In the genomic region with DNA sequence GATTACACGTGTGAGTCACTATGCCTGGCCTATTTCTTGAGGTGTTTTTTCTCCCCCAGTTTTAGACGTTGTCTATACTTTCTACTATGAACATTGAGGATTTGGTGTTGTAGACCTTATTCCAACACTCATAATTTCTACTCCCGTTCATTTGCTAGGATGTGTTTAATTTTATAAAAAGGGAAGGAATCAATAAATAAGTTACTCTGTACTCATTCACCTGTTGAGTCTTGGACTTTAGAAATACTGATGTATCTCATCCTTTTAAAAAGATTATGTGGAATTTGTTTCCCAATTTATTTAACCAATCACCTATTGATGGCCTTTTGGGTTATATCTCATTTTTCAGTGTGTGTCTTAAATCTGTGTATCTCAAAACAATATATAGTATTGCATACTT, we compare ENCODE assay signal across 18 cellular contexts. TPM values are rescaled to one million over a fixed set of nuclear protein-coding genes. Genes with fewer than 3 reads are reported as not detected.
DNase-seq lines count a peak whose midpoint lies in the region; ATAC-seq and TF ChIP-seq lines count a peak whose summit lies in the region.
"Had no signal": no experiment of that assay in that cellular context is flagged by ENCODE, and none has a peak within 500 bp of the region (broad histone marks: within the 10 kb centered on the region; RNA-seq: fewer than 3 reads in every experiment).

No MANE protein-coding gene starts in this region.

- no peak for ATAC-seq in SK-N-SH treated with all-trans-retinoic acid at 6 μM for 48 hours
- ATAC-seq in HCT116 = no peak
- ATAC-seq in naive thymus-derived CD4-positive, alpha-beta T cell = no peak
- no peak for ATAC-seq in GM19395 (IDR thresholded peaks at IDR 0.05; ENCODE audit: unreplicated experiment)
- ATAC-seq: psoas muscle had no signal

- intact Hi-C loops in HCT116 (cut with micrococcal nuclease) = no loop called here
- intact Hi-C loops in activated T-helper 2 cell treated with anti-CD3 and anti-CD28 coated beads, Interferon-gamma antibody, Interleukin-2, Interleukin-4, amounts not matched to agents 10 μg/mL and 5 μg/mL and 100 μg/mL, durations not matched to agents 14 hours and 24 hours and 36 hours (cut with micrococcal nuclease) = no loop called here
- intact Hi-C loops in naive thymus-derived CD4-positive, alpha-beta T cell (cut with micrococcal nuclease) = loop anchor here in 1 of 2 donors (1.0 kb wide), 1 partner anchor 7 kb away; no protein-coding TSS in a partner anchor

- H3K27ac Mint-ChIP-seq in activated T-helper 2 cell treated with anti-CD3 and anti-CD28 coated beads, Interferon-gamma antibody, Interleukin-2, Interleukin-4, amounts not matched to agents 10 μg/mL and 5 μg/mL and 100 μg/mL, durations not matched to agents 14 hours and 24 hours and 36 hours = no peak overlapping the region
- H3K27ac Mint-ChIP-seq in naive thymus-derived CD4-positive, alpha-beta T cell = peak overlapping the region in 4 of 9 donors; percentile 32 to 46 (median 38)
- H3K27ac Mint-ChIP-seq: activated naive CD8-positive, alpha-beta T cell treated with anti-CD3 and anti-CD28 coated beads for 36 hours had no signal

- no peak overlapping the region for H2AFZ ChIP-seq in SK-N-SH (ENCODE audit: low read depth)
- H2AFZ ChIP-seq in HCT116 (ENCODE audit: low read depth, low read length, poor library complexity, severe bottlenecking) = no peak overlapping the region

- H3K4me3 ChIP-seq in SK-N-SH (ENCODE audit: low read depth in 2 of 2, low read length in 1 of 2) = no peak overlapping the region
- H3K4me3 ChIP-seq in HCT116 (replicated peaks in 1 of 2; ENCODE audit: low read depth in 1 of 2, low read length in 2 of 2) = peak overlapping the region; percentile 1 to 37
- H3K4me3 ChIP-seq in naive thymus-derived CD4-positive, alpha-beta T cell (ENCODE audit: low read length) = no peak overlapping the region
- H3K4me3 ChIP-seq: psoas muscle, stomach had no signal

- H3K9me2 ChIP-seq in SK-N-SH (no peaks in the 10 kb centered on the region), HCT116 (ENCODE audit: insufficient read depth) (no peaks in the 10 kb centered on the region)

- TF ChIP-seq CTCF in SK-N-SH (IDR thresholded peaks at IDR 0.05) = no peak
- TF ChIP-seq CTCF in HCT116 (IDR thresholded peaks at IDR 0.05 in 2 of 3, conservative IDR thresholded peaks at IDR 0.05 in 1 of 3; ENCODE audit: borderline replicate concordance in 1 of 3, insufficient read depth in 1 of 3, low read depth in 2 of 3, low read length in 2 of 3) = no peak

- H3K36me3 ChIP-seq in SK-N-SH (replicated peaks in 1 of 2; ENCODE audit: control insufficient read depth in 1 of 2, insufficient read depth in 2 of 2, low read length in 1 of 2) (peaks cover 5 to 45% of the 10 kb centered on the region in 2 experiments), HCT116 (ENCODE audit: control insufficient read depth in 1 of 2, insufficient read depth in 2 of 2, low read length in 2 of 2) (peaks cover 4 to 10% of the 10 kb centered on the region in 2 experiments; a peak in 2 of 4 replicates)
- peaks cover 0 to 15% (median 0%) of the 10 kb centered on the region in 3 experiments for H3K36me3 ChIP-seq in naive thymus-derived CD4-positive, alpha-beta T cell (ENCODE audit: control insufficient read depth in 2 of 3, insufficient read depth in 3 of 3, low read length in 3 of 3)

- TF ChIP-seq RAD21 in SK-N-SH (IDR thresholded peaks at IDR 0.05; ENCODE audit: low read length) = no peak
- TF ChIP-seq RAD21 in HCT116 (IDR thresholded peaks at IDR 0.05; ENCODE audit: low read depth) = no peak

- no peaks in the 10 kb centered on the region for H3K27me3 Mint-ChIP-seq in activated T-helper 2 cell treated with anti-CD3 and anti-CD28 coated beads, Interferon-gamma antibody, Interleukin-2, Interleukin-4, amounts not matched to agents 10 μg/mL and 5 μg/mL and 100 μg/mL, durations not matched to agents 14 hours and 24 hours and 36 hours (ENCODE audit: low read depth)
- H3K27me3 Mint-ChIP-seq in naive thymus-derived CD4-positive, alpha-beta T cell = no peaks in the 10 kb centered on the region
- H3K27me3 Mint-ChIP-seq: activated naive CD8-positive, alpha-beta T cell treated with anti-CD3 and anti-CD28 coated beads for 36 hours had no signal

- H3K79me2 ChIP-seq in SK-N-SH (ENCODE audit: insufficient read depth) = peaks cover 75% of the 10 kb centered on the region
- peaks cover 78% of the 10 kb centered on the region for H3K79me2 ChIP-seq in HCT116 (ENCODE audit: insufficient read depth, low read length)

- H3F3A ChIP-seq in SK-N-SH (replicated peaks; ENCODE audit: insufficient read depth) = peaks cover 25% of the 10 kb centered on the region

- H3K4me1 ChIP-seq in SK-N-SH (ENCODE audit: control insufficient read depth in 1 of 2, insufficient read depth in 2 of 2, low read depth in 1 of 2, low read length in 1 of 2) = peaks cover 4 to 6% of the 10 kb centered on the region in 2 experiments; a peak in 2 of 4 replicates
- peaks cover 34 to 65% of the 10 kb centered on the region in 2 experiments for H3K4me1 ChIP-seq in HCT116 (ENCODE audit: control insufficient read depth in 1 of 2, insufficient read depth in 2 of 2, low read length in 2 of 2)
- H3K4me1 ChIP-seq in naive thymus-derived CD4-positive, alpha-beta T cell (ENCODE audit: control insufficient read depth in 2 of 2, insufficient read depth in 2 of 2, low read length in 2 of 2) = peaks cover 11 to 16% of the 10 kb centered on the region in 2 donors

- CTCF ChIA-PET in SK-N-SH (lab: Yijun Ruan, JAX) (no interaction called here), HCT116 (lab: Charles Lee) (no interaction called here)
- CTCF ChIA-PET in naive thymus-derived CD4-positive, alpha-beta T cell (lab: Charles Lee) = no interaction called here

- RAD21 ChIA-PET in HCT116 (lab: Charles Lee; ENCODE audit: low non-redundant PET in 1 of 2, low total read pairs in 2 of 2, uncharacterized antibody in 2 of 2, unreplicated experiment in 2 of 2) = no interaction called here

- H4K20me1 ChIP-seq in SK-N-SH (ENCODE audit: insufficient read depth) (no peaks in the 10 kb centered on the region), HCT116 (ENCODE audit: insufficient read depth) (peaks cover 7% of the 10 kb centered on the region; the same call in 1 of the 2 replicates)

- H3K9ac ChIP-seq in SK-N-SH (no peak overlapping the region), HCT116 (ENCODE audit: low read length) (peak overlapping the region; percentile 30)

- BruUV-seq in HCT116 (replicated peaks; lab: Mats Ljungman, UMichigan) = no TSS peak

- H3K27me3 ChIP-seq in SK-N-SH (ENCODE audit: insufficient read depth) = no peaks in the 10 kb centered on the region
- H3K27me3 ChIP-seq in HCT116 (ENCODE audit: insufficient read depth, low read length) = no peaks in the 10 kb centered on the region
- no peaks in the 10 kb centered on the region for H3K27me3 ChIP-seq in naive thymus-derived CD4-positive, alpha-beta T cell (ENCODE audit: control insufficient read depth in 2 of 2, insufficient read depth in 2 of 2, low read length in 2 of 2)
- H3K27me3 ChIP-seq: stomach had no signal

- 83% methylated on average over 3 of the region's 3 CpGs for WGBS in SK-N-SH (ENCODE audit: low lambda C conversion rate)

- TF ChIP-seq EP300 in SK-N-SH (IDR thresholded peaks at IDR 0.05; ENCODE audit: borderline replicate concordance in 1 of 2, low read depth in 1 of 2, low read length in 1 of 2) = no peak

- POLR2A ChIA-PET in SK-N-SH (lab: Yijun Ruan, JAX) = no interaction called here
- POLR2A ChIA-PET in HCT116 (lab: Charles Lee) = no interaction called here
- POLR2A ChIA-PET in naive thymus-derived CD4-positive, alpha-beta T cell (lab: Charles Lee) = no interaction called here

- H3K36me3 Mint-ChIP-seq in activated T-helper 2 cell treated with anti-CD3 and anti-CD28 coated beads, Interferon-gamma antibody, Interleukin-2, Interleukin-4, amounts not matched to agents 10 μg/mL and 5 μg/mL and 100 μg/mL, durations not matched to agents 14 hours and 24 hours and 36 hours (ENCODE audit: low read depth) = peaks cover 50% of the 10 kb centered on the region
- peaks cover 4 to 41% (median 34%) of the 10 kb centered on the region in 5 donors for H3K36me3 Mint-ChIP-seq in naive thymus-derived CD4-positive, alpha-beta T cell

- peaks cover 40% of the 10 kb centered on the region for H3K4me1 Mint-ChIP-seq in activated T-helper 2 cell treated with anti-CD3 and anti-CD28 coated beads, Interferon-gamma antibody, Interleukin-2, Interleukin-4, amounts not matched to agents 10 μg/mL and 5 μg/mL and 100 μg/mL, durations not matched to agents 14 hours and 24 hours and 36 hours (ENCODE audit: low read depth)
- peaks cover 42 to 78% (median 62%) of the 10 kb centered on the region in 7 donors for H3K4me1 Mint-ChIP-seq in naive thymus-derived CD4-positive, alpha-beta T cell

- H3K4me3 Mint-ChIP-seq in activated T-helper 2 cell treated with anti-CD3 and anti-CD28 coated beads, Interferon-gamma antibody, Interleukin-2, Interleukin-4, amounts not matched to agents 10 μg/mL and 5 μg/mL and 100 μg/mL, durations not matched to agents 14 hours and 24 hours and 36 hours (ENCODE audit: low read depth) = peak overlapping the region; percentile 40
- peak overlapping the region in 9 of 10 donors; percentile 13 to 90 (median 80) for H3K4me3 Mint-ChIP-seq in naive thymus-derived CD4-positive, alpha-beta T cell
- H3K4me3 Mint-ChIP-seq: activated naive CD8-positive, alpha-beta T cell treated with anti-CD3 and anti-CD28 coated beads for 36 hours had no signal

- H3K9me3 Mint-ChIP-seq in activated T-helper 2 cell treated with anti-CD3 and anti-CD28 coated beads, Interferon-gamma antibody, Interleukin-2, Interleukin-4, amounts not matched to agents 10 μg/mL and 5 μg/mL and 100 μg/mL, durations not matched to agents 14 hours and 24 hours and 36 hours = no peaks in the 10 kb centered on the region
- peaks cover 0 to 2% (median 0%) of the 10 kb centered on the region in 11 donors for H3K9me3 Mint-ChIP-seq in naive thymus-derived CD4-positive, alpha-beta T cell
- H3K9me3 Mint-ChIP-seq: activated naive CD8-positive, alpha-beta T cell treated with anti-CD3 and anti-CD28 coated beads for 36 hours had no signal

- H3K9me3 ChIP-seq in SK-N-SH (no peaks in the 10 kb centered on the region), HCT116 (ENCODE audit: control insufficient read depth in 1 of 2, insufficient read depth in 1 of 2, low read depth in 1 of 2, low read length in 2 of 2) (no peaks in the 10 kb centered on the region)
- no peaks in the 10 kb centered on the region for H3K9me3 ChIP-seq in naive thymus-derived CD4-positive, alpha-beta T cell (ENCODE audit: control insufficient read depth in 2 of 3, low read length in 3 of 3)
- H3K9me3 ChIP-seq: psoas muscle, stomach had no signal

- DNase-seq in SK-N-SH (no peak), HCT116 (ENCODE audit: low read depth, low spot score) (no peak), NCI-H128 (lab: John Stamatoyannopoulos, UW; ENCODE audit: unreplicated experiment) (no peak), NCI-H446 treated with DMSO at 0.1 percent for 48 hours (lab: John Stamatoyannopoulos, UW) (no peak)
- DNase-seq in activated T-helper 2 cell treated with anti-CD3 and anti-CD28 coated beads, Interferon-gamma antibody, Interleukin-2, Interleukin-4, amounts not matched to agents 10 μg/mL and 5 μg/mL and 100 μg/mL, durations not matched to agents 14 hours and 24 hours and 36 hours (ENCODE audit: low spot score) = no peak
- no peak for DNase-seq in naive thymus-derived CD4-positive, alpha-beta T cell
- DNase-seq: activated CD4-positive, alpha-beta T cell treated with anti-CD3 and anti-CD28 coated beads for 1 hour; activated CD8-positive, alpha-beta memory T cell treated with anti-CD3 and anti-CD28 coated beads, Interleukin-2, amount 50 U/mL, for 48 hours; activated naive CD8-positive, alpha-beta T cell treated with anti-CD3 and anti-CD28 coated beads for 36 hours; EL; KBM-7; NCI-H1417; psoas muscle; stomach had no signal

- no peak for TF ChIP-seq POLR2A in HCT116 (IDR thresholded peaks at IDR 0.05; ENCODE audit: borderline replicate concordance, extremely low read depth, insufficient read depth, insufficient read length)

- H3K27ac ChIP-seq in SK-N-SH (ENCODE audit: low read depth in 2 of 2, low read length in 1 of 2) (peak overlapping the region in 1 of 2 experiments; percentile 90; a peak in 2 of 4 replicates), HCT116 (ENCODE audit: low read depth, low read length) (peak overlapping the region; percentile 90)
- H3K27ac ChIP-seq in naive thymus-derived CD4-positive, alpha-beta T cell (ENCODE audit: low read depth, low read length) = no peak overlapping the region
- H3K27ac ChIP-seq: 22Rv1, HL-60, psoas muscle, stomach had no signal

- peak overlapping the region; percentile 50 for H3K4me2 ChIP-seq in SK-N-SH
- H3K4me2 ChIP-seq in HCT116 (ENCODE audit: low read length) = peak overlapping the region; percentile 78

RNA-seq across cellular contexts. Expression of a gene that starts 3.2 kb away (rescaled TPM):
- 44.2 and 62.1 TPM in 2 replicates for polyA plus RNA-seq in SK-N-SH (2012; rRNA removed)
- 71.0 and 91.6 TPM in 2 replicates for polyA plus RNA-seq in SK-N-SH (2012; cell fraction: cytosol; rRNA removed)
- 14.1 and 41.0 TPM in 2 replicates for polyA plus RNA-seq in SK-N-SH (2012; cell fraction: nucleus; rRNA removed)
- 67.0 TPM for total RNA-seq in HCT116 (2021; ENCODE audit: unreplicated experiment)
- 59.9 and 63.8 TPM in 2 replicates for polyA plus RNA-seq in HCT116 (2012)
- 46.0 and 49.4 TPM in 2 replicates for total RNA-seq in activated T-helper 2 cell treated with anti-CD3 and anti-CD28 coated beads, Interferon-gamma antibody, Interleukin-2, Interleukin-4, amounts not matched to agents 10 μg/mL and 5 μg/mL and 100 μg/mL, durations not matched to agents 14 hours and 24 hours and 36 hours
- total RNA-seq in naive thymus-derived CD4-positive, alpha-beta T cell = 10 to 100 TPM; 18.2 to 28.9 (median 21.8) TPM
- polyA plus RNA-seq in naive thymus-derived CD4-positive, alpha-beta T cell = 10 to 100 TPM; 19.7 to 24.7 TPM

RNA-seq across cellular contexts. Expression of a gene that starts 48.5 kb away (rescaled TPM):
- 12.8 and 14.6 TPM in 2 replicates for polyA plus RNA-seq in SK-N-SH (2012; rRNA removed)
- polyA plus RNA-seq in SK-N-SH (2012; cell fraction: cytosol; rRNA removed) = 17.8 and 20.8 TPM in 2 replicates
- polyA plus RNA-seq in SK-N-SH (2012; cell fraction: nucleus; rRNA removed) = 3.7 and 4.2 TPM in 2 replicates
- total RNA-seq in HCT116 (2021; ENCODE audit: unreplicated experiment) = 23.4 TPM
- 12.8 and 16.1 TPM in 2 replicates for polyA plus RNA-seq in HCT116 (2012)
- 35.3 and 37.0 TPM in 2 replicates for total RNA-seq in activated T-helper 2 cell treated with anti-CD3 and anti-CD28 coated beads, Interferon-gamma antibody, Interleukin-2, Interleukin-4, amounts not matched to agents 10 μg/mL and 5 μg/mL and 100 μg/mL, durations not matched to agents 14 hours and 24 hours and 36 hours
- total RNA-seq in naive thymus-derived CD4-positive, alpha-beta T cell = 10 to 100 TPM in 1 of 5 experiments, 1 to 10 TPM in 4; 3.4 to 25.3 (median 8.2) TPM
- 10 to 100 TPM in 1 of 2 donors, 1 to 10 TPM in 1; 7.4 to 10.5 TPM for polyA plus RNA-seq in naive thymus-derived CD4-positive, alpha-beta T cell

Comparison
In these comparisons a context has a peak if more than half of its experiments do, and no peak if none do; other contexts are left out.
1. H3K4me3 ChIP-seq: peak in HCT116 (2 of 2); none in SK-N-SH (0 of 2) and naive thymus-derived CD4-positive, alpha-beta T cell (single experiment).